ENCODE assay signal across 17 cellular contexts in the genomic region with DNA sequence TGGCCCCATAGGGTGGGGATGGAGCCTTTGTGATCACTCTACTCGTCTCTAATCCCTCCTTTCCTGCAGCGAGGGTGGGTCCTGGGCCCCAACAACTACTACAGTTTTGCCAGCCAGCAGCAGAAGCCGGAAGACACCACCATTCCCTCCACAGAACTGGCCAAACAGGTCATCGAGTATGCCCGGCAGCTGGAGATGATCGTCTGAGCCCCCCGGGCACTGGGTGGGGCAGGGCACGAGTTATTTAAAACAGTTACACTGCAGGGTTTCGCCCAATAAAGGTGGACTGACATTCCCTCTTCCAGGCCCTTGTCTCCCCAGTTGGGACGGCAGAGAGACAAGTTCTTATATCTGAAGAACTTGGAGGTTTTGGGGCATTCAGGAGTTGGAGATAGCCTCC. TPM values are rescaled to one million over a fixed set of nuclear protein-coding genes. Genes with fewer than 3 reads are reported as not detected.
DNase-seq lines count a peak whose midpoint lies in the region; ATAC-seq and TF ChIP-seq lines count a peak whose summit lies in the region.
"Had no signal": no experiment of that assay in that cellular context is flagged by ENCODE, and none has a peak within 500 bp of the region (broad histone marks: within the 10 kb centered on the region; RNA-seq: fewer than 3 reads in every experiment).

No MANE protein-coding gene starts in this region.

- H3K9me3 Mint-ChIP-seq in natural killer cell = no peaks in the 10 kb centered on the region
- no peaks in the 10 kb centered on the region for H3K9me3 Mint-ChIP-seq in natural killer cell treated with Interleukin-12 subunit alpha and Interleukin-12 subunit beta and Interleukin-15 and Interleukin-18, amount 100 ng/mL, for 72 hours
- H3K9me3 Mint-ChIP-seq: IgD-negative memory B cell had no signal

- peaks cover 11% of the 10 kb centered on the region for H3K36me3 Mint-ChIP-seq in natural killer cell
- peaks cover 17% of the 10 kb centered on the region for H3K36me3 Mint-ChIP-seq in natural killer cell treated with Interleukin-12 subunit alpha and Interleukin-12 subunit beta and Interleukin-15 and Interleukin-18, amount 100 ng/mL, for 72 hours

- no peak overlapping the region for H3K14ac ChIP-seq in neuronal stem cell (ENCODE audit: low read length)

- H4K91ac ChIP-seq in neuronal stem cell (ENCODE audit: low read depth, low read length, poor library complexity) = no peak overlapping the region

- CTCF ChIA-PET in RWPE1 (lab: Yijun Ruan, JAX) = no interaction called here

- peak overlapping the region; percentile 88 for H4K8ac ChIP-seq in neuronal stem cell (ENCODE audit: low read depth, low read length)

- WGBS in neuronal stem cell (ENCODE audit: extremely low coverage in 2 of 2, insufficient read length in 2 of 2, insufficient replicate concordance in 1 of 2), 2 donors = no CpG with 5 or more reads among the region's 10 CpGs

- H3K27me3 ChIP-seq in neuronal stem cell (ENCODE audit: control insufficient read depth in 3 of 3, insufficient read depth in 3 of 3, low read depth in 1 of 3, low read length in 3 of 3) = no peaks in the 10 kb centered on the region

- peaks cover 11 to 12% of the 10 kb centered on the region in 2 donors for H3K27me3 Mint-ChIP-seq in natural killer cell (ENCODE audit: low read depth in 2 of 2)
- peaks cover 4 to 7% of the 10 kb centered on the region in 2 donors for H3K27me3 Mint-ChIP-seq in natural killer cell treated with Interleukin-12 subunit alpha and Interleukin-12 subunit beta and Interleukin-15 and Interleukin-18, amount 100 ng/mL, for 72 hours

- H3K79me1 ChIP-seq in neuronal stem cell (ENCODE audit: low read depth, low read length) = no peaks in the 10 kb centered on the region

- H3K27ac ChIP-seq in RWPE1 (peak overlapping the region; percentile 51), neuronal stem cell (replicated peaks; ENCODE audit: low read length) (no peak overlapping the region)
- H3K27ac ChIP-seq: BLaER1 treated with 17β-estradiol and CSF1 and Interleukin-3, amounts not matched to agents 10 nM and 100 nM had no signal

- POLR2A ChIA-PET in RWPE1 (lab: Yijun Ruan, JAX; ENCODE audit: low non-redundant PET) = no interaction called here

- no peak overlapping the region for H3K23ac ChIP-seq in neuronal stem cell (ENCODE audit: low read depth, low read length, poor library complexity)

- no peak for DNase-seq in natural killer cell
- DNase-seq in natural killer cell treated with Interleukin-12 subunit alpha and Interleukin-12 subunit beta and Interleukin-15 and Interleukin-18, amount 100 ng/mL, for 72 hours (ENCODE audit: low spot score) = no peak
- no peak for DNase-seq in RWPE1 (ENCODE audit: low spot score)
- no peak for DNase-seq in neuronal stem cell (ENCODE audit: low spot score)
- no peak for DNase-seq in OCI-M1 (lab: John Stamatoyannopoulos, UW)
- DNase-seq in hippocampal formation (lab: John Stamatoyannopoulos, UW) = no peak
- DNase-seq: ACHN; Calu3; CD4-positive, CD25-positive, alpha-beta regulatory T cell; DMS 273 treated with DMSO at 0.1 percent for 48 hours; DMS79; GDM1 had no signal

- H3K27ac Mint-ChIP-seq in natural killer cell = peak overlapping the region in 1 of 2 donors; percentile 29
- no peak overlapping the region for H3K27ac Mint-ChIP-seq in natural killer cell treated with Interleukin-12 subunit alpha and Interleukin-12 subunit beta and Interleukin-15 and Interleukin-18, amount 100 ng/mL, for 72 hours
- H3K27ac Mint-ChIP-seq: IgD-negative memory B cell had no signal

- no peak overlapping the region for H3K18ac ChIP-seq in neuronal stem cell (ENCODE audit: low read length)

- no peak overlapping the region for H2AFZ ChIP-seq in neuronal stem cell (ENCODE audit: low read length)

- TF ChIP-seq CTCF in natural killer cell (IDR thresholded peaks at IDR 0.05) (no peak), RWPE1 (conservative IDR thresholded peaks at IDR 0.05; ENCODE audit: low read depth) (no peak)

- no peak for ATAC-seq in natural killer cell
- no peak for ATAC-seq in natural killer cell treated with Interleukin-12 subunit alpha and Interleukin-12 subunit beta and Interleukin-15 and Interleukin-18, amount 100 ng/mL, for 72 hours
- ATAC-seq in esophagus mucosa = no peak

- H3K4me1 ChIP-seq in neuronal stem cell (ENCODE audit: control insufficient read depth in 2 of 2, insufficient read depth in 1 of 2, low read depth in 1 of 2, low read length in 2 of 2) = peaks cover 2 to 3% of the 10 kb centered on the region in 2 donors

- H2BK120ac ChIP-seq in neuronal stem cell (ENCODE audit: low read depth, low read length) = no peak overlapping the region

- peaks cover 36 to 72% of the 10 kb centered on the region in 2 donors for H3K36me3 ChIP-seq in neuronal stem cell (replicated peaks in 1 of 2; ENCODE audit: control insufficient read depth in 2 of 2, insufficient read depth in 2 of 2, low read length in 2 of 2)

- H2BK12ac ChIP-seq in neuronal stem cell (ENCODE audit: low read length) = no peak overlapping the region

- no peaks in the 10 kb centered on the region for H3K9me3 ChIP-seq in neuronal stem cell (replicated peaks in 1 of 2; ENCODE audit: control insufficient read depth in 2 of 2, insufficient read depth in 1 of 2, low read depth in 1 of 2, low read length in 2 of 2)
- H3K9me3 ChIP-seq: BLaER1 treated with 17β-estradiol and CSF1 and Interleukin-3, amounts not matched to agents 10 nM and 100 nM had no signal

- no peak overlapping the region for H2AK5ac ChIP-seq in neuronal stem cell (ENCODE audit: low read depth, low read length)

- intact Hi-C loops in natural killer cell (cut with micrococcal nuclease) = no loop called here

- H3K4me2 ChIP-seq in neuronal stem cell (ENCODE audit: insufficient read depth, low read length, poor library complexity, severe bottlenecking) = no peak overlapping the region
- H3K4me2 ChIP-seq: BLaER1 treated with 17β-estradiol and CSF1 and Interleukin-3, amounts not matched to agents 10 nM and 100 nM had no signal

- H3K9ac ChIP-seq in neuronal stem cell (ENCODE audit: low read depth, low read length, poor library complexity) = no peak overlapping the region
- H3K9ac ChIP-seq: BLaER1 treated with 17β-estradiol and CSF1 and Interleukin-3, amounts not matched to agents 10 nM and 100 nM had no signal

- no peak overlapping the region for H2BK15ac ChIP-seq in neuronal stem cell (ENCODE audit: low read length)

- H3K4me3 Mint-ChIP-seq in natural killer cell = peak overlapping the region; percentile 31
- H3K4me3 Mint-ChIP-seq in natural killer cell treated with Interleukin-12 subunit alpha and Interleukin-12 subunit beta and Interleukin-15 and Interleukin-18, amount 100 ng/mL, for 72 hours = no peak overlapping the region
- H3K4me3 Mint-ChIP-seq: IgD-negative memory B cell had no signal

- H3K4ac ChIP-seq in neuronal stem cell (ENCODE audit: low read length) = no peak overlapping the region

- no peak overlapping the region for H3K4me3 ChIP-seq in neuronal stem cell (ENCODE audit: low read length in 2 of 2)
- H3K4me3 ChIP-seq: BLaER1 treated with 17β-estradiol and CSF1 and Interleukin-3, amounts not matched to agents 10 nM and 100 nM had no signal

- H2BK5ac ChIP-seq in neuronal stem cell (ENCODE audit: low read length) = no peak overlapping the region

- peaks cover 11 to 16% of the 10 kb centered on the region in 2 donors for H3K4me1 Mint-ChIP-seq in natural killer cell
- H3K4me1 Mint-ChIP-seq in natural killer cell treated with Interleukin-12 subunit alpha and Interleukin-12 subunit beta and Interleukin-15 and Interleukin-18, amount 100 ng/mL, for 72 hours (ENCODE audit: low read depth in 2 of 2) = peaks cover 11 to 17% of the 10 kb centered on the region in 2 donors

RNA-seq across cellular contexts. Expression of a gene that starts 4.7 kb away (rescaled TPM):
- total RNA-seq in natural killer cell = not detected
- under 1 TPM in 1 of 2 donors, not detected in 1; 0.24 TPM for total RNA-seq in natural killer cell treated with Interleukin-12 subunit alpha and Interleukin-12 subunit beta and Interleukin-15 and Interleukin-18, amount 100 ng/mL, for 72 hours
- polyA plus RNA-seq in neuronal stem cell (2013, experiment 1 of 2) = 1.7 TPM
- 1.7 TPM for polyA plus RNA-seq in neuronal stem cell (2013, experiment 2 of 2)
- not detected for total RNA-seq in esophagus mucosa
- polyA plus RNA-seq: CD4-positive, CD25-positive, alpha-beta regulatory T cell; IgD-negative memory B cell had no signal

RNA-seq across cellular contexts. Expression of a gene that starts 5.3 kb away (rescaled TPM):
- total RNA-seq in natural killer cell (1 to 10 TPM; 1.1 to 4.2 (median 1.3) TPM), esophagus mucosa (0.56 TPM)
- total RNA-seq in natural killer cell treated with Interleukin-12 subunit alpha and Interleukin-12 subunit beta and Interleukin-15 and Interleukin-18, amount 100 ng/mL, for 72 hours = 1 to 10 TPM; 2.5 to 4.6 TPM
- 10.3 TPM for polyA plus RNA-seq in neuronal stem cell (2013, experiment 1 of 2)
- 10.5 TPM for polyA plus RNA-seq in neuronal stem cell (2013, experiment 2 of 2)
- polyA plus RNA-seq: IgD-negative memory B cell had no signal

RNA-seq across cellular contexts. Expression of a gene that starts 8.8 kb away (rescaled TPM):
- total RNA-seq in natural killer cell = 100 to 1,000 TPM; 109 to 115 (median 109) TPM
- 100 to 1,000 TPM; 133 to 252 TPM for total RNA-seq in natural killer cell treated with Interleukin-12 subunit alpha and Interleukin-12 subunit beta and Interleukin-15 and Interleukin-18, amount 100 ng/mL, for 72 hours
- 142 TPM for polyA plus RNA-seq in neuronal stem cell (2013, experiment 1 of 2)
- polyA plus RNA-seq in neuronal stem cell (2013, experiment 2 of 2) = 138 TPM
- 154 TPM for total RNA-seq in esophagus mucosa

RNA-seq across cellular contexts. Expression of a gene that starts 19.7 kb away (rescaled TPM):
- total RNA-seq in natural killer cell = 10 to 100 TPM; 36.9 to 42.1 (median 41.6) TPM
- 10 to 100 TPM; 21.8 to 25.8 TPM for total RNA-seq in natural killer cell treated with Interleukin-12 subunit alpha and Interleukin-12 subunit beta and Interleukin-15 and Interleukin-18, amount 100 ng/mL, for 72 hours
- 5.4 TPM for polyA plus RNA-seq in neuronal stem cell (2013, experiment 1 of 2)
- 5.3 TPM for polyA plus RNA-seq in neuronal stem cell (2013, experiment 2 of 2)
- total RNA-seq in esophagus mucosa = 20.8 TPM

RNA-seq across cellular contexts. Expression of a gene that starts 42.8 kb away (rescaled TPM):
- total RNA-seq in natural killer cell = 1 to 10 TPM; 2.3 to 9.3 (median 5.7) TPM
- total RNA-seq in natural killer cell treated with Interleukin-12 subunit alpha and Interleukin-12 subunit beta and Interleukin-15 and Interleukin-18, amount 100 ng/mL, for 72 hours = 1 to 10 TPM in 1 of 2 donors, not detected in 1; 1.9 TPM
- 0.10 TPM for polyA plus RNA-seq in neuronal stem cell (2013, experiment 1 of 2)
- 0.17 TPM for polyA plus RNA-seq in neuronal stem cell (2013, experiment 2 of 2)
- 0.24 TPM for total RNA-seq in esophagus mucosa
- total RNA-seq: A172, Calu3, HT1080 had no signal
